Comparison of ENCODE assay signal across 8 cellular contexts in genomic region chr6:32968093-32968769, GRCh38. TPM values are rescaled to one million over a fixed set of nuclear protein-coding genes. Genes with fewer than 3 reads are reported as not detected.
A peak's percentile ranks its signal among the peaks of the same experiment; 100 is the strongest.
DNase-seq lines count a peak whose midpoint lies in the region; FAIRE-seq and TF ChIP-seq lines count a peak whose summit lies in the region.

TSS of gene BRD2 (plus strand) at chr6:32968594. CDS start at chr6:32972899, 4,305 bp downstream.

- intact Hi-C loops in activated naive CD4-positive, alpha-beta T cell treated with anti-CD3 and anti-CD28 coated beads for 36 hours (cut with micrococcal nuclease), result loop anchor here (1.0 to 2.0 kb wide), 3 partner anchors 15 to 27 kb away; partner anchors contain the start of genes HLA-DMA and HLA-DMB

- FAIRE-seq in frontal cortex (lab: Jason Lieb, UNC), result no peak

- TF ChIP-seq CTCF in neutrophil (IDR thresholded peaks at IDR 0.05), result peak; percentile 23
- no peak for TF ChIP-seq CTCF in subcutaneous adipose tissue (IDR thresholded peaks at IDR 0.05; ENCODE audit: low read depth)

- no peaks in the 10 kb centered on the region for H3K9me3 ChIP-seq in neutrophil

- peak within 1 kb of the TSS; percentile 93 for H3K4me3 Mint-ChIP-seq in activated naive CD4-positive, alpha-beta T cell treated with anti-CD3 and anti-CD28 coated beads for 36 hours

- H3K4me1 ChIP-seq in neutrophil (ENCODE audit: control insufficient read depth in 1 of 2, insufficient read depth in 1 of 2, low read depth in 1 of 2, low read length in 1 of 2), result peaks cover 29 to 33% of the 10 kb centered on the region in 2 experiments

- no peaks in the 10 kb centered on the region for H3K27me3 ChIP-seq in neutrophil

- H3K36me3 Mint-ChIP-seq in activated naive CD4-positive, alpha-beta T cell treated with anti-CD3 and anti-CD28 coated beads for 36 hours (ENCODE audit: low read depth), result peaks cover 40% of the 10 kb centered on the region

- peaks cover 6% of the 10 kb centered on the region for H3K36me3 ChIP-seq in neutrophil

- H3K27ac Mint-ChIP-seq in activated naive CD4-positive, alpha-beta T cell treated with anti-CD3 and anti-CD28 coated beads for 36 hours, result peak within 1 kb of the TSS; percentile 100

- peak within 1 kb of the TSS; percentile 100 for H3K27ac ChIP-seq in neutrophil

- H3K27me3 Mint-ChIP-seq in activated naive CD4-positive, alpha-beta T cell treated with anti-CD3 and anti-CD28 coated beads for 36 hours (ENCODE audit: low read depth), result no peaks in the 10 kb centered on the region

- CTCF ChIA-PET in activated naive CD4-positive, alpha-beta T cell treated with anti-CD3 and anti-CD28 coated beads for 36 hours (lab: Charles Lee), result interaction anchor here (0.6 to 14.5 kb wide), 13 partner anchors 12 to 130 kb away, joined by 3 to 167 read pairs (median 4); partner anchors contain the start of genes HLA-DMA, HLA-DMB, PSMB9 and TAP2

- H3K4me1 Mint-ChIP-seq in activated naive CD4-positive, alpha-beta T cell treated with anti-CD3 and anti-CD28 coated beads for 36 hours (ENCODE audit: low read depth), result peaks cover 30% of the 10 kb centered on the region

- no peaks in the 10 kb centered on the region for H3K9me3 Mint-ChIP-seq in activated naive CD4-positive, alpha-beta T cell treated with anti-CD3 and anti-CD28 coated beads for 36 hours

- peak; percentile 93 for DNase-seq in DMS79 treated with DMSO at 0.1 percent for 48 hours (lab: John Stamatoyannopoulos, UW)
- DNase-seq in HCEC 1CT, result peak; percentile 94
- DNase-seq in MV-4-11 (lab: John Stamatoyannopoulos, UW), result peak; percentile 94
- DNase-seq in SK-N-DZ (ENCODE audit: low spot score), result peak; percentile 97
- peak; percentile 98 for DNase-seq in activated naive CD4-positive, alpha-beta T cell treated with anti-CD3 and anti-CD28 coated beads for 36 hours
- peak; percentile 85 to 86 for DNase-seq in frontal cortex (ENCODE audit: low spot score in 2 of 2)

- peak within 1 kb of the TSS; percentile 96 to 97 for H3K4me3 ChIP-seq in neutrophil (ENCODE audit: low read depth in 1 of 2, low read length in 1 of 2)

RNA-seq across cellular contexts. Expression of gene BRD2, which starts in this region (rescaled TPM):
- polyA plus RNA-seq in SK-N-DZ (2014; cell fraction: cytosol; rRNA removed), result 136 and 160 TPM in 2 replicates
- polyA plus RNA-seq in SK-N-DZ (2014; cell fraction: nucleus; rRNA removed), result 287 and 301 TPM in 2 replicates
- total RNA-seq in activated naive CD4-positive, alpha-beta T cell treated with anti-CD3 and anti-CD28 coated beads for 36 hours, result 100 to 1,000 TPM; 168 to 197 TPM
- 55.8 TPM for total RNA-seq in frontal cortex
- 100 to 1,000 TPM in 2 of 4 donors, 10 to 100 TPM in 2; 83.0 to 154 (median 96.1) TPM for total RNA-seq in subcutaneous adipose tissue

Comparison
In these comparisons a context has a peak if more than half of its experiments do, and no peak if none do; other contexts are left out.
1. Peak in every context shown above with its lines: DNase-seq, H3K4me3 ChIP-seq and H3K27ac ChIP-seq.